Comparison of ENCODE assay signal across 19 cellular contexts in genomic region chr6:126293891-126294524, GRCh38. TPM values are rescaled to one million over a fixed set of nuclear protein-coding genes. Genes with fewer than 3 reads are reported as not detected.
"Had no signal": no experiment of that assay in that cellular context is flagged by ENCODE, and none has a peak within 500 bp of the region (broad histone marks: within the 10 kb centered on the region; RNA-seq: fewer than 3 reads in every experiment).

No MANE protein-coding gene starts in this region.

- H3K9me3 ChIP-seq: pancreas, prostate gland, thoracic aorta had no signal

- H3K27me3 ChIP-seq: hepatocyte, pancreas had no signal

- H3K4me3 ChIP-seq: hepatocyte, pancreas, prostate gland, thoracic aorta had no signal

- ATAC-seq: activated CD4-positive, alpha-beta T cell treated with anti-CD3 and anti-CD28 coated beads for 36 hours; left cardiac atrium; left ventricle myocardium superior; naive thymus-derived CD4-positive, alpha-beta T cell; pancreas had no signal

- H3K4me1 ChIP-seq: pancreas, prostate gland had no signal

- H3K27ac ChIP-seq: hepatocyte, pancreas, prostate gland, thoracic aorta had no signal

- DNase-seq: activated CD4-positive, alpha-beta T cell treated with anti-CD3 and anti-CD28 coated beads for 36 hours; activated CD4-positive, alpha-beta T cell treated with anti-CD3 and anti-CD28 coated beads, Interleukin-2, amount 50 U/mL, for 48 hours; activated CD4-positive, CD25-positive, alpha-beta regulatory T cell; activated CD8-positive, alpha-beta memory T cell treated with anti-CD3 and anti-CD28 coated beads for 24 hours; activated effector memory CD4-positive, alpha-beta T cell treated with Interleukin-2 at 50 U/mL for 16 hours; activated naive CD4-positive, alpha-beta T cell treated with anti-CD3 and anti-CD28 coated beads for 36 hours; activated naive CD8-positive, alpha-beta T cell treated with anti-CD3 and anti-CD28 coated beads for 36 hours; amniotic stem cell; caudate nucleus; left cardiac atrium; left ventricle myocardium superior; naive thymus-derived CD4-positive, alpha-beta T cell; nucleus accumbens; pancreas; stimulated activated CD4-positive, alpha-beta T cell treated with anti-CD3 and anti-CD28 coated beads, Interleukin-2, amount 100 ng/mL, for 48 hours; stimulated activated naive CD4-positive, alpha-beta T cell treated with Interleukin-2 at 50 U/mL for 16 hours had no signal

- H3K36me3 ChIP-seq: pancreas, prostate gland, thoracic aorta had no signal

RNA-seq across cellular contexts. Expression of gene CENPW, which starts 45.9 kb away (rescaled TPM):
- total RNA-seq: thoracic aorta had no signal
